Comparison of ENCODE assay signal across 13 cellular contexts in the genomic region with DNA sequence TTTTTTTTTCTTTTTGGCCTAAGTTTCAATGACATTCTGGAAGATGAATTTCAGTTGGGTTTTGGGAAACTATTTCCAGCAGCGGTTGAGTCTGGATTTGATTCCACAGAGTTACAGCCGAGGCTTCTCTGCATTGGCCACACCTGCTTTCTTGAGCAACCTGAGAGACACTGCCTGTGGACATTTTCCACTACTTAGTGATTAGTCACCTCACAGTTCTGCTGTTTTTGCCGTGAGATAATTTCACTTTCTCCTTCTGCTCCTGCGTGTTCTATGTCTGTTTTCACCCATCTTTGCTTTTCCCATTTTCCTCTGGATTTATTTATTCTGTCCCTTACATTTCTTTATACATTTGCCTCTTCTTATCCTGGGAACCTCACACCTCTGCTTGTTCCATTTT.
DNase-seq lines count a peak whose midpoint lies in the region; ATAC-seq, FAIRE-seq and TF ChIP-seq lines count a peak whose summit lies in the region.
"Had no signal": no experiment of that assay in that cellular context is flagged by ENCODE, and none has a peak within 500 bp of the region (broad histone marks: within the 10 kb centered on the region; RNA-seq: fewer than 3 reads in every experiment).

No MANE protein-coding gene starts in this region.

- H3K79me2 ChIP-seq in HepG2 (ENCODE audit: insufficient read depth, low read length): no peaks in the 10 kb centered on the region

- H4K20me1 ChIP-seq in HepG2 (ENCODE audit: insufficient read depth, low read length): no peaks in the 10 kb centered on the region

- WGBS in HepG2 (ENCODE audit: low lambda C conversion rate): 56% methylated on average over 4 of the region's 4 CpGs
- 40 to 47% methylated on average over 4 of the region's 4 CpGs for WGBS in transverse colon (ENCODE audit: low coverage in 1 of 2), 2 donors

- H3K27ac ChIP-seq in breast epithelium: peak overlapping the region; percentile 77 to 87
- no peak overlapping the region for H3K27ac ChIP-seq in HepG2 (ENCODE audit: extremely low read length, insufficient read depth, low read length)
- H3K27ac ChIP-seq in transverse colon: peak overlapping the region; percentile 18 to 50 (median 40)

- H3K4me3 ChIP-seq in breast epithelium (peak overlapping the region; percentile 8 to 58 (median 43)), HepG2 (replicated peaks in 1 of 3; ENCODE audit: insufficient read depth in 1 of 3, low read depth in 2 of 3, low read length in 3 of 3) (no peak overlapping the region), transverse colon (no peak overlapping the region)
- H3K4me3 ChIP-seq: Peyer's patch had no signal

- TF ChIP-seq POLR2A in breast epithelium (IDR thresholded peaks at IDR 0.05) (no peak), HepG2 (IDR thresholded peaks at IDR 0.05; ENCODE audit: insufficient read depth in 1 of 2, low read depth in 2 of 2, low read length in 2 of 2) (no peak), transverse colon (IDR thresholded peaks at IDR 0.05) (no peak)

- peak overlapping the region; percentile 25; the same call in 1 of the 2 replicates for H3K4me2 ChIP-seq in HepG2 (ENCODE audit: low read depth, low read length)

- no peaks in the 10 kb centered on the region for H3K9me3 ChIP-seq in breast epithelium
- H3K9me3 ChIP-seq in HepG2 (ENCODE audit: low read length): no peaks in the 10 kb centered on the region
- H3K9me3 ChIP-seq in transverse colon: no peaks in the 10 kb centered on the region
- H3K9me3 ChIP-seq: Peyer's patch had no signal

- ATAC-seq in HG02870 (IDR thresholded peaks at IDR 0.05; ENCODE audit: unreplicated experiment): peak; percentile 49
- ATAC-seq in HepG2: no peak
- ATAC-seq in GM19023 (IDR thresholded peaks at IDR 0.05; ENCODE audit: unreplicated experiment): no peak
- ATAC-seq: stimulated activated naive CD8-positive, alpha-beta T cell treated with anti-CD3 and anti-CD28 coated beads, Interleukin-15, amount 100 ng/mL, for 72 hours had no signal

- H3K27me3 ChIP-seq in breast epithelium (no peaks in the 10 kb centered on the region), HepG2 (ENCODE audit: control insufficient read depth in 1 of 2, insufficient read depth in 2 of 2, low read length in 2 of 2) (no peaks in the 10 kb centered on the region), transverse colon (no peaks in the 10 kb centered on the region)
- H3K27me3 ChIP-seq: Peyer's patch had no signal

- no peak for FAIRE-seq in HepG2 (lab: Jason Lieb, UNC)

- no peak overlapping the region for H3K9ac ChIP-seq in HepG2 (ENCODE audit: insufficient read depth, low read depth, low read length)

- in situ Hi-C loops in HepG2 (cut with HindIII; ENCODE audit: extremely low pct_ligation_motif_present, low pct_unique_long_range_greater_than_20kb) (no loop called here), transverse colon (cut with MboI; ENCODE audit: low pct_ligation_motif_present in 1 of 4, low pct_unique_long_range_greater_than_20kb in 1 of 4, low sequenced_read_pairs in 3 of 4) (no loop called here)

- TF ChIP-seq EP300 in HepG2 (IDR thresholded peaks at IDR 0.05; ENCODE audit: low read depth in 2 of 2, low read length in 2 of 2): no peak
- no peak for TF ChIP-seq EP300 in HepG2 (CRISPR knock-in tag; IDR thresholded peaks at IDR 0.05; ENCODE audit: borderline replicate concordance)
- no peak for TF ChIP-seq EP300 in transverse colon (IDR thresholded peaks at IDR 0.05; ENCODE audit: low read depth)

- no peaks in the 10 kb centered on the region for H3K4me1 ChIP-seq in breast epithelium
- H3K4me1 ChIP-seq in HepG2 (ENCODE audit: insufficient read depth, low read length): peaks cover 30% of the 10 kb centered on the region
- H3K4me1 ChIP-seq in transverse colon: peaks cover 0 to 10% (median 0%) of the 10 kb centered on the region in 4 donors
- H3K4me1 ChIP-seq: Peyer's patch had no signal

- intact Hi-C loops in breast epithelium (cut with DNase I; ENCODE audit: low total_unique reads): loop anchor here (2.0 kb wide), 1 partner anchor 41 kb away; no protein-coding TSS in a partner anchor
- intact Hi-C loops in HepG2 (cut with micrococcal nuclease; ENCODE audit: unreplicated experiment): loop anchor here (10.0 kb wide), 1 partner anchor 221 kb away; no protein-coding TSS in a partner anchor
- intact Hi-C loops in transverse colon (cut with DNase I; ENCODE audit: low total_unique reads): no loop called here

- TF ChIP-seq CTCF in breast epithelium (IDR thresholded peaks at IDR 0.05): no peak
- TF ChIP-seq CTCF in HepG2 (CRISPR knock-in tag; IDR thresholded peaks at IDR 0.05): no peak
- no peak for TF ChIP-seq CTCF in transverse colon (IDR thresholded peaks at IDR 0.05)

- no peak overlapping the region for H2AFZ ChIP-seq in HepG2 (ENCODE audit: low read length)

- no peaks in the 10 kb centered on the region for H3K36me3 ChIP-seq in breast epithelium
- H3K36me3 ChIP-seq in HepG2 (replicated peaks in 1 of 2; ENCODE audit: control insufficient read depth in 1 of 2, insufficient read depth in 2 of 2, low read length in 2 of 2): no peaks in the 10 kb centered on the region
- H3K36me3 ChIP-seq in transverse colon: no peaks in the 10 kb centered on the region
- H3K36me3 ChIP-seq: Peyer's patch had no signal

- CTCF ChIA-PET in HepG2 (lab: Yijun Ruan, JAX; ENCODE audit: low intra/inter-chr PET ratio, low total read pairs): no interaction called here

- POLR2A ChIA-PET in HepG2 (lab: Yijun Ruan, JAX): no interaction called here

- DNase-seq in breast epithelium (ENCODE audit: low spot score in 2 of 2): peak in 1 of 2 donors; percentile 66
- DNase-seq in HepG2 (ENCODE audit: low spot score): no peak
- peak; percentile 10 for DNase-seq in transverse colon
- DNase-seq in stimulated activated CD4-positive, alpha-beta T cell treated with anti-CD3 and anti-CD28 coated beads, Interleukin-2, amount 100 ng/mL, for 24 hours: no peak
- DNase-seq in SIG-M5 treated with dmso at 0.1 percent for 504 hours (lab: John Stamatoyannopoulos, UW; ENCODE audit: unreplicated experiment): no peak
- no peak for DNase-seq in GM19240 (ENCODE audit: insufficient read length, low spot score)
- DNase-seq: activated CD8-positive, alpha-beta memory T cell treated with anti-CD3 and anti-CD28 coated beads, Interleukin-2, amount 50 U/mL, for 4 hours; KG1; Peyer's patch; posterior cingulate gyrus; stimulated activated naive CD8-positive, alpha-beta T cell treated with anti-CD3 and anti-CD28 coated beads, Interleukin-15, amount 100 ng/mL, for 72 hours had no signal

- no TSS peak for BruUV-seq in HepG2 (replicated peaks; lab: Mats Ljungman, UMichigan)

- TF ChIP-seq RAD21 in HepG2 (CRISPR knock-in tag; IDR thresholded peaks at IDR 0.05): no peak

TF ChIP-seq in HepG2, 621 proteins besides CTCF, POLR2A, EP300 and RAD21 (continues in another document):
- TF ChIP-seq UBTF (CRISPR knock-in tag; IDR thresholded peaks at IDR 0.05): no peak
- TF ChIP-seq, protein P1, sequence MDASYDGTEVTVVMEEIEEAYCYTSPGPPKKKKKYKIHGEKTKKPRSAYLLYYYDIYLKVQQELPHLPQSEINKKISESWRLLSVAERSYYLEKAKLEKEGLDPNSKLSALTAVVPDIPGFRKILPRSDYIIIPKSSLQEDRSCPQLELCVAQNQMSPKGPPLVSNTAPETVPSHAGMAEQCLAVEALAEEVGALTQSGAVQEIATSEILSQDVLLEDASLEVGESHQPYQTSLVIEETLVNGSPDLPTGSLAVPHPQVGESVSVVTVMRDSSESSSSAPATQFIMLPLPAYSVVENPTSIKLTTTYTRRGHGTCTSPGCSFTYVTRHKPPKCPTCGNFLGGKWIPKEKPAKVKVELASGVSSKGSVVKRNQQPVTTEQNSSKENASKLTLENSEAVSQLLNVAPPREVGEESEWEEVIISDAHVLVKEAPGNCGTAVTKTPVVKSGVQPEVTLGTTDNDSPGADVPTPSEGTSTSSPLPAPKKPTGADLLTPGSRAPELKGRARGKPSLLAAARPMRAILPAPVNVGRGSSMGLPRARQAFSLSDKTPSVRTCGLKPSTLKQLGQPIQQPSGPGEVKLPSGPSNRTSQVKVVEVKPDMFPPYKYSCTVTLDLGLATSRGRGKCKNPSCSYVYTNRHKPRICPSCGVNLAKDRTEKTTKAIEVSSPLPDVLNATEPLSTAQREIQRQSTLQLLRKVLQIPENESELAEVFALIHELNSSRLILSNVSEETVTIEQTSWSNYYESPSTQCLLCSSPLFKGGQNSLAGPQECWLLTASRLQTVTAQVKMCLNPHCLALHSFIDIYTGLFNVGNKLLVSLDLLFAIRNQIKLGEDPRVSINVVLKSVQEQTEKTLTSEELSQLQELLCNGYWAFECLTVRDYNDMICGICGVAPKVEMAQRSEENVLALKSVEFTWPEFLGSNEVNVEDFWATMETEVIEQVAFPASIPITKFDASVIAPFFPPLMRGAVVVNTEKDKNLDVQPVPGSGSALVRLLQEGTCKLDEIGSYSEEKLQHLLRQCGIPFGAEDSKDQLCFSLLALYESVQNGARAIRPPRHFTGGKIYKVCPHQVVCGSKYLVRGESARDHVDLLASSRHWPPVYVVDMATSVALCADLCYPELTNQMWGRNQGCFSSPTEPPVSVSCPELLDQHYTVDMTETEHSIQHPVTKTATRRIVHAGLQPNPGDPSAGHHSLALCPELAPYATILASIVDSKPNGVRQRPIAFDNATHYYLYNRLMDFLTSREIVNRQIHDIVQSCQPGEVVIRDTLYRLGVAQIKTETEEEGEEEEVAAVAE (CRISPR knock-in tag; IDR thresholded peaks at IDR 0.05; ENCODE audit: borderline replicate concordance): no peak

Comparison
In these comparisons a context has a peak if more than half of its experiments do, and no peak if none do; other contexts are left out.
1. H3K4me3 ChIP-seq: peak in breast epithelium (3 of 3); none in HepG2 (0 of 3) and transverse colon (0 of 4).